Comparison of ENCODE assay signal across 8 cellular contexts in the genomic region with DNA sequence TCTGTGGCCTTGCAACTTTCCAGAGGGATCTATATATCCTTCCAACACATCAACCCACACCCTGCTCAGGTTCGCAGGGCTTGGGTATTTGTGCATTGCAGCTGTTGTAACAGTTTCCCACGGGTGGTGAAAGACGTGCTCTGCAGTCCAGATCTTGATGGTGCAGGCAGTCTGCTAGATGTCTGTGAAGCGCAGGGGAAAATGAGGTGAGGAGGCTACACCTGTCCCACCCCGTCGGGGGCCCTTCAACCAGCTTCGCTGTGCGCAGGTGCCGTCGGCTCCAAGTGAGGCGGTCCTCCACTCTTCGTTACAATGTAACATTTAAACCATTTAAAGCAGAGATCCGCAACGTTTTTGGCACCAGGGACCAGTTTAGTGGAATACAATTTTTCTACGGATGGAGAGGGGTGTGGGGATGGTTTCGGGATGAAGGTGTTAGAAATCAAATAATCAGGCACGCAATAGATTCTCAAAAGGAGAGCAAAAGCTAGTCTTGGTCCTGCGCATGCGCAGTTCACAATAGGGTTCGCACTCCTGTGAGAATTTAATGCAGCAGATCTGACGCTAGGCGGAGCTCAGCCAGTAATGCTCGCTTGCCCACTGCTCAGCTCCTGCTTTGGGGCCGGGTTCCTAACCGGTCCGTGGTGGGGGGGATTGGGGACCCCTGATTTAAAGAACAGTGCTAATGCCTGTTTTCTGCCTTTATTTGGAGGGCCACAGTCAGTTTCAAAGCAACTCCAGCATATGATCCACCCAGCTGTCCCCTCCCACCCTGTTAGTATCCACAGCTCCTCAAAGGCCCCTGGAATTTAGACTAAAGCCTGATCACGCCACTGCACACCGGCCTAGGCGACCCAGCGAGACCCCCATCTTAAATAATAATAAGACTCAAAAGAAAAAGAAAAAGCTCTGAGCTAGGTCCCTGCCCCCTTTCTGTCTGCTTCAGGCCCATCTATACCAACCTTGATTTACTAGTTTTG.
DNase-seq lines count a peak whose midpoint lies in the region; ATAC-seq and TF ChIP-seq lines count a peak whose summit lies in the region.

No MANE protein-coding gene starts in this region.

- CTCF ChIA-PET in WTC11 (lab: Charles Lee), result interaction anchor here (0.5 to 3.0 kb wide), 54 partner anchors 10 to 576 kb away, joined by 3 to 70 read pairs (median 4); a partner anchor contains a TSS

- no peaks in the 10 kb centered on the region for H3K9me3 ChIP-seq in spleen

- H3K36me3 ChIP-seq in spleen, result no peaks in the 10 kb centered on the region

- TF ChIP-seq POLR2A in spleen (IDR thresholded peaks at IDR 0.05), result no peak

- H3K27me3 Mint-ChIP-seq in WTC11 (ENCODE audit: low read depth), result peaks cover 47% of the 10 kb centered on the region

- no peaks in the 10 kb centered on the region for H3K9me3 Mint-ChIP-seq in WTC11

- TF ChIP-seq CTCF in WTC11 (IDR thresholded peaks at IDR 0.05) (peak; percentile 38; the same call in 1 of the 2 replicates), spleen (IDR thresholded peaks at IDR 0.05 in 8 of 11, conservative IDR thresholded peaks at IDR 0.05 in 3 of 11) (peak; percentile 71 to 96 (median 86))

- peak overlapping the region; percentile 36 to 78 (median 48) for H3K4me3 ChIP-seq in spleen

- peak; percentile 85 for ATAC-seq in GM18873 (IDR thresholded peaks at IDR 0.05; ENCODE audit: low FRiP score, unreplicated experiment)
- ATAC-seq in HG03159 (IDR thresholded peaks at IDR 0.05; ENCODE audit: unreplicated experiment), result peak; percentile 96
- ATAC-seq in WTC11, result peak; percentile 96

- H3K4me1 Mint-ChIP-seq in WTC11, result peaks cover 12% of the 10 kb centered on the region

- peak overlapping the region; percentile 78 for H3K4me3 Mint-ChIP-seq in WTC11

- peaks cover 0 to 23% (median 12%) of the 10 kb centered on the region in 6 donors for H3K4me1 ChIP-seq in spleen

- 8 to 11% (median 9%) methylated on average over 30 of the region's 30 CpGs for WGBS in spleen, 5 donors

- H3K36me3 Mint-ChIP-seq in WTC11, result no peaks in the 10 kb centered on the region

- no peak overlapping the region for H3K27ac Mint-ChIP-seq in WTC11

- H3K27me3 ChIP-seq in spleen (replicated peaks in 1 of 7), result peaks cover 0 to 11% (median 0%) of the 10 kb centered on the region in 7 donors

- POLR2A ChIA-PET in WTC11 (lab: Charles Lee), result interaction anchor here (0.5 kb wide), 1 partner anchor 213 kb away, joined by 3 read pairs; no protein-coding TSS in a partner anchor

- peak; percentile 91 for DNase-seq in AG08395 (ENCODE audit: low spot score)
- DNase-seq in NCI-H2196 treated with DMSO at 0.1 percent for 48 hours (lab: John Stamatoyannopoulos, UW; ENCODE audit: unreplicated experiment), result peak; percentile 94
- peak; percentile 89 for DNase-seq in WTC11 (ENCODE audit: low spot score)
- DNase-seq in caudate nucleus (lab: John Stamatoyannopoulos, UW), result peak in 60 of 61 donors; percentile 11 to 94 (median 78)
- peak; percentile 77 for DNase-seq in iris pigment epithelial cell (ENCODE audit: low read depth)
- peak; percentile 96 for DNase-seq in spleen

- H3K27ac ChIP-seq in caudate nucleus (ENCODE audit: low read depth, low read length), result no peak overlapping the region
- peak overlapping the region in 4 of 8 donors; percentile 37 to 65 (median 60) for H3K27ac ChIP-seq in spleen

- intact Hi-C loops in spleen (cut with DNase I; ENCODE audit: low total_unique reads), result loop anchor here (10.0 kb wide), 1 partner anchor 396 kb away; no protein-coding TSS in a partner anchor

TF ChIP-seq in WTC11, 78 proteins besides CTCF, POLR2A, EP300 and RAD21:
- TF ChIP-seq MYBL2 (CRISPR knock-in tag; IDR thresholded peaks at IDR 0.05) (no peak), ZNF416 (CRISPR knock-in tag; IDR thresholded peaks at IDR 0.05) (no peak), OVOL2 (CRISPR knock-in tag; IDR thresholded peaks at IDR 0.05; ENCODE audit: borderline replicate concordance) (no peak), KAT7 (CRISPR knock-in tag; IDR thresholded peaks at IDR 0.05; ENCODE audit: borderline replicate concordance) (no peak), ETV6 (CRISPR knock-in tag; IDR thresholded peaks at IDR 0.05) (peak; percentile 47; the same call in 1 of the 2 replicates), TCF7 (CRISPR knock-in tag; IDR thresholded peaks at IDR 0.05; ENCODE audit: low read depth) (no peak)
- TF ChIP-seq, protein P1, sequence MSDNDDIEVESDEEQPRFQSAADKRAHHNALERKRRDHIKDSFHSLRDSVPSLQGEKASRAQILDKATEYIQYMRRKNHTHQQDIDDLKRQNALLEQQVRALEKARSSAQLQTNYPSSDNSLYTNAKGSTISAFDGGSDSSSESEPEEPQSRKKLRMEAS (CRISPR knock-in tag; IDR thresholded peaks at IDR 0.05), result peak; percentile 32; the same call in 1 of the 2 replicates
- TF ChIP-seq, protein P2, sequence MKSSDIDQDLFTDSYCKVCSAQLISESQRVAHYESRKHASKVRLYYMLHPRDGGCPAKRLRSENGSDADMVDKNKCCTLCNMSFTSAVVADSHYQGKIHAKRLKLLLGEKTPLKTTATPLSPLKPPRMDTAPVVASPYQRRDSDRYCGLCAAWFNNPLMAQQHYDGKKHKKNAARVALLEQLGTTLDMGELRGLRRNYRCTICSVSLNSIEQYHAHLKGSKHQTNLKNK (CRISPR knock-in tag; IDR thresholded peaks at IDR 0.05), result no peak
- TF ChIP-seq, protein P3, sequence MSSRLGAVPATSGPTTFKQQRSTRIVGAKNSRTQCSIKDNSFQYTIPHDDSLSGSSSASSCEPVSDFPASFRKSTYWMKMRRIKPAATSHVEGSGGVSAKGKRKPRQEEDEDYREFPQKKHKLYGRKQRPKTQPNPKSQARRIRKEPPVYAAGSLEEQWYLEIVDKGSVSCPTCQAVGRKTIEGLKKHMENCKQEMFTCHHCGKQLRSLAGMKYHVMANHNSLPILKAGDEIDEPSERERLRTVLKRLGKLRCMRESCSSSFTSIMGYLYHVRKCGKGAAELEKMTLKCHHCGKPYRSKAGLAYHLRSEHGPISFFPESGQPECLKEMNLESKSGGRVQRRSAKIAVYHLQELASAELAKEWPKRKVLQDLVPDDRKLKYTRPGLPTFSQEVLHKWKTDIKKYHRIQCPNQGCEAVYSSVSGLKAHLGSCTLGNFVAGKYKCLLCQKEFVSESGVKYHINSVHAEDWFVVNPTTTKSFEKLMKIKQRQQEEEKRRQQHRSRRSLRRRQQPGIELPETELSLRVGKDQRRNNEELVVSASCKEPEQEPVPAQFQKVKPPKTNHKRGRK (CRISPR knock-in tag; IDR thresholded peaks at IDR 0.05; ENCODE audit: borderline replicate concordance), result no peak
